9 cellular contexts compared by ENCODE assay signal in the genomic region with DNA sequence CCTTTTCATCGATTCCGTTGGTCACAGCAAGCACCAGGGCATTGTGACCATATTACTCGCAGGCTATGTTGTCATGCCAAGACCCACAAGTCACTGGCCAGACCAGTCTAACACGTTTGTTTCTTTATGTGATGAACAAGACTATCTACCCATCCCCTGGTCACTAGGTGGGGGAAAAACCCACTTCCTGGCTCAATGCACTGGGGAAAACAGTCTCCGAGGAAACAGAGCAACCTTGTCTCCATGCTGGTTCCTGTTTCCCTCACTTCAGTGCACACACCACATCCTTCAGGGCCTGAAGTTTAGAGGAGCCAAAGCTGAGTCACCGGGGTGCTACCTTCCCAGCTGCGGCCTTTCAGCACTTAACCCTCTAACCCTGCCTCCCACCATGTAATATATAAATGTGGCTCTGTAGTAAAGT. TPM values are rescaled to one million over a fixed set of nuclear protein-coding genes. Genes with fewer than 3 reads are reported as not detected.
DNase-seq lines count a peak whose midpoint lies in the region; ATAC-seq, FAIRE-seq and TF ChIP-seq lines count a peak whose summit lies in the region.
"Had no signal": no experiment of that assay in that cellular context is flagged by ENCODE, and none has a peak within 500 bp of the region (broad histone marks: within the 10 kb centered on the region; RNA-seq: fewer than 3 reads in every experiment).

No MANE protein-coding gene starts in this region.

- FAIRE-seq in small intestine (lab: Jason Lieb, UNC): no peak

- H3K27ac Mint-ChIP-seq in GM23338: peak overlapping the region; percentile 12
- no peak overlapping the region for H3K27ac Mint-ChIP-seq in activated CD4-positive, alpha-beta T cell treated with anti-CD3 and anti-CD28 coated beads, Interleukin-2, amount 10 ng/mL, durations not matched to agents 24 days and 14 days

- intact Hi-C loops in activated CD4-positive, alpha-beta T cell treated with anti-CD3 and anti-CD28 coated beads, Interleukin-2, amount 10 ng/mL, durations not matched to agents 24 days and 14 days (cut with micrococcal nuclease): no loop called here
- intact Hi-C loops in posterior vena cava (cut with DNase I): no loop called here

- 55 to 63% (median 58%) methylated on average over 7 of the region's 7 CpGs for WGBS in small intestine, 3 donors

- H2AFZ ChIP-seq in GM23338 (peak overlapping the region; percentile 64; the same call in 1 of the 2 replicates), Karpas-422 (ENCODE audit: low read length) (peak overlapping the region; percentile 40)

- H3K9ac ChIP-seq in Karpas-422 (ENCODE audit: low read length): no peak overlapping the region; the same call in 1 of the 2 replicates

- TF ChIP-seq CTCF in GM12865 (IDR thresholded peaks at IDR 0.05; ENCODE audit: insufficient read depth, low read depth, low read length, missing control alignments) (no peak), GM23338 (conservative IDR thresholded peaks at IDR 0.05; ENCODE audit: low read depth in 2 of 2) (no peak), epithelial cell of proximal tubule (conservative IDR thresholded peaks at IDR 0.05; ENCODE audit: low read depth, low read length) (peak; percentile 6)

- no peak overlapping the region for H3K4me3 Mint-ChIP-seq in GM23338
- H3K4me3 Mint-ChIP-seq in activated CD4-positive, alpha-beta T cell treated with anti-CD3 and anti-CD28 coated beads, Interleukin-2, amount 10 ng/mL, durations not matched to agents 24 days and 14 days: no peak overlapping the region

- H3K9me3 ChIP-seq in Karpas-422 (ENCODE audit: low read length) (no peaks in the 10 kb centered on the region), small intestine (ENCODE audit: control insufficient read depth, low read depth) (no peaks in the 10 kb centered on the region)

- H3K9me2 ChIP-seq in GM23338 (ENCODE audit: insufficient read depth): 0 out of 2 replicates have a peak, but pooled peaks cover 3% of the 10 kb centered on the region
- no peaks in the 10 kb centered on the region for H3K9me2 ChIP-seq in Karpas-422 (replicated peaks; ENCODE audit: insufficient read depth, low read length)

- no peaks in the 10 kb centered on the region for H3K9me3 Mint-ChIP-seq in GM23338
- no peaks in the 10 kb centered on the region for H3K9me3 Mint-ChIP-seq in activated CD4-positive, alpha-beta T cell treated with anti-CD3 and anti-CD28 coated beads, Interleukin-2, amount 10 ng/mL, durations not matched to agents 24 days and 14 days

- no peaks in the 10 kb centered on the region for H3K36me3 Mint-ChIP-seq in GM23338 (ENCODE audit: low read depth)
- no peaks in the 10 kb centered on the region for H3K36me3 Mint-ChIP-seq in activated CD4-positive, alpha-beta T cell treated with anti-CD3 and anti-CD28 coated beads, Interleukin-2, amount 10 ng/mL, durations not matched to agents 24 days and 14 days (ENCODE audit: low read depth)

- H3K4me2 ChIP-seq in GM23338 (no peak overlapping the region), Karpas-422 (ENCODE audit: low read depth, low read length, poor library complexity, severe bottlenecking) (peak overlapping the region; percentile 49)

- peak; percentile 31; the same call in 1 of the 3 replicates for ATAC-seq in GM23338

- H3K27me3 ChIP-seq in GM23338 (ENCODE audit: insufficient read depth) (no peaks in the 10 kb centered on the region), Karpas-422 (ENCODE audit: low read length) (no peaks in the 10 kb centered on the region), small intestine (ENCODE audit: control insufficient read depth in 2 of 2, insufficient read depth in 2 of 2, low read length in 2 of 2) (no peaks in the 10 kb centered on the region)

- H3F3A ChIP-seq in GM23338 (replicated peaks; ENCODE audit: low read depth): no peaks in the 10 kb centered on the region

- H3K4me1 ChIP-seq in GM23338 (ENCODE audit: insufficient read depth) (no peaks in the 10 kb centered on the region), Karpas-422 (ENCODE audit: low read length) (peaks cover 21% of the 10 kb centered on the region), small intestine (ENCODE audit: control insufficient read depth in 2 of 2, insufficient read depth in 1 of 2, low read depth in 1 of 2, low read length in 1 of 2) (no peaks in the 10 kb centered on the region)

- H3K79me2 ChIP-seq in GM23338 (replicated peaks; ENCODE audit: insufficient read depth) (no peaks in the 10 kb centered on the region), Karpas-422 (ENCODE audit: low read length) (no peaks in the 10 kb centered on the region)

- H3K4me3 ChIP-seq in GM12865 (ENCODE audit: low read depth, low read length) (no peak overlapping the region), GM23338 (no peak overlapping the region), Karpas-422 (ENCODE audit: low read length) (peak overlapping the region; percentile 1; the same call in 1 of the 2 replicates), epithelial cell of proximal tubule (ENCODE audit: low read depth, low read length) (peak overlapping the region; percentile 7), small intestine (ENCODE audit: low read depth in 1 of 2, low read length in 2 of 2) (no peak overlapping the region)

- peaks cover 5% of the 10 kb centered on the region for H3K4me1 Mint-ChIP-seq in GM23338
- H3K4me1 Mint-ChIP-seq in activated CD4-positive, alpha-beta T cell treated with anti-CD3 and anti-CD28 coated beads, Interleukin-2, amount 10 ng/mL, durations not matched to agents 24 days and 14 days: no peaks in the 10 kb centered on the region

- H4K20me1 ChIP-seq in GM23338 (replicated peaks; ENCODE audit: insufficient read depth) (no peaks in the 10 kb centered on the region), Karpas-422 (ENCODE audit: insufficient read depth, low read depth, low read length) (no peaks in the 10 kb centered on the region)

- DNase-seq in GM12865 (ENCODE audit: low read depth) (peak; percentile 88), GM23338 (ENCODE audit: low spot score) (peak; percentile 18), Karpas-422 (peak; percentile 91), epithelial cell of proximal tubule (ENCODE audit: low read depth) (peak; percentile 91), NCI-H774 (lab: John Stamatoyannopoulos, UW) (no peak), posterior vena cava (ENCODE audit: low spot score) (no peak), small intestine (no peak)
- DNase-seq in activated CD4-positive, alpha-beta T cell treated with anti-CD3 and anti-CD28 coated beads, Interleukin-2, amount 10 ng/mL, durations not matched to agents 24 days and 14 days: no peak

- H3K27ac ChIP-seq in GM23338 (ENCODE audit: low read depth) (no peak overlapping the region), Karpas-422 (ENCODE audit: low read length) (no peak overlapping the region; the same call in 1 of the 2 replicates), small intestine (ENCODE audit: low read depth in 1 of 2, low read length in 1 of 2) (no peak overlapping the region)

- H3K36me3 ChIP-seq in GM23338 (ENCODE audit: insufficient read depth) (no peaks in the 10 kb centered on the region), Karpas-422 (ENCODE audit: insufficient read depth, low read length) (no peaks in the 10 kb centered on the region), small intestine (ENCODE audit: control insufficient read depth in 2 of 2, insufficient read depth in 2 of 2, low read length in 2 of 2) (no peaks in the 10 kb centered on the region)

- H3K27me3 Mint-ChIP-seq in GM23338 (ENCODE audit: insufficient read depth, low read depth, poor library complexity): no peaks in the 10 kb centered on the region
- no peaks in the 10 kb centered on the region for H3K27me3 Mint-ChIP-seq in activated CD4-positive, alpha-beta T cell treated with anti-CD3 and anti-CD28 coated beads, Interleukin-2, amount 10 ng/mL, durations not matched to agents 24 days and 14 days

TF ChIP-seq in GM23338, 12 proteins besides CTCF, POLR2A, EP300 and RAD21 (continues in another document):
- TF ChIP-seq ZNF114 (CRISPR knock-in tag; IDR thresholded peaks at IDR 0.05) (no peak), ZNF331 (CRISPR knock-in tag; IDR thresholded peaks at IDR 0.05; ENCODE audit: low read depth) (no peak), EZH2phosphoT487 (IDR thresholded peaks at IDR 0.05; ENCODE audit: unreplicated experiment) (no peak), EZH2 (IDR thresholded peaks at IDR 0.05; ENCODE audit: low read depth, unreplicated experiment) (no peak), CREB1 (CRISPR knock-in tag; IDR thresholded peaks at IDR 0.05; ENCODE audit: low read depth) (no peak), POLR2AphosphoS5 (IDR thresholded peaks at IDR 0.05; ENCODE audit: low read depth) (no peak), NANOG (IDR thresholded peaks at IDR 0.05; ENCODE audit: borderline replicate concordance) (no peak), STAT1 (IDR thresholded peaks at IDR 0.05; ENCODE audit: unreplicated experiment) (no peak)
- TF ChIP-seq, protein P1, sequence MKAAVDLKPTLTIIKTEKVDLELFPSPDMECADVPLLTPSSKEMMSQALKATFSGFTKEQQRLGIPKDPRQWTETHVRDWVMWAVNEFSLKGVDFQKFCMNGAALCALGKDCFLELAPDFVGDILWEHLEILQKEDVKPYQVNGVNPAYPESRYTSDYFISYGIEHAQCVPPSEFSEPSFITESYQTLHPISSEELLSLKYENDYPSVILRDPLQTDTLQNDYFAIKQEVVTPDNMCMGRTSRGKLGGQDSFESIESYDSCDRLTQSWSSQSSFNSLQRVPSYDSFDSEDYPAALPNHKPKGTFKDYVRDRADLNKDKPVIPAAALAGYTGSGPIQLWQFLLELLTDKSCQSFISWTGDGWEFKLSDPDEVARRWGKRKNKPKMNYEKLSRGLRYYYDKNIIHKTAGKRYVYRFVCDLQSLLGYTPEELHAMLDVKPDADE (IDR thresholded peaks at IDR 0.05): no peak

RNA-seq across cellular contexts. Expression of a gene that starts 20.9 kb away (rescaled TPM):
- not detected in 2 replicates for total RNA-seq in GM23338 (2014; rRNA removed; shearing (Covaris generic))
- polyA plus RNA-seq in GM23338 (2016; fragmentation: Nextera tagmentation; extraction: Ambion mirVana): not detected in 2 replicates
- 0.04 TPM in 1 of 2 replicates, not detected in the other for total RNA-seq in Karpas-422 (2014; rRNA removed; shearing (Covaris generic); ENCODE audit: low replicate concordance)
- total RNA-seq in epithelial cell of proximal tubule: 0.14 TPM in 1 of 2 replicates, not detected in the other
- not detected in 2 replicates for total RNA-seq in activated CD4-positive, alpha-beta T cell treated with anti-CD3 and anti-CD28 coated beads, Interleukin-2, amount 10 ng/mL, durations not matched to agents 24 days and 14 days
- under 1 TPM; 0.05 to 0.19 TPM for total RNA-seq in posterior vena cava
- under 1 TPM in 1 of 3 donors, not detected in 2; 0.15 TPM for polyA plus RNA-seq in small intestine
- total RNA-seq: NCI-H460 had no signal

Comparison
In these comparisons a context has a peak if more than half of its experiments do, and no peak if none do; other contexts are left out.
1. DNase-seq: peak in GM12865 (single experiment), GM23338 (single experiment), Karpas-422 (single experiment) and epithelial cell of proximal tubule (single experiment); none in activated CD4-positive, alpha-beta T cell treated with anti-CD3 and anti-CD28 coated beads, Interleukin-2, amount 10 ng/mL, durations not matched to agents 24 days and 14 days (single experiment), NCI-H774 (single experiment), posterior vena cava (single experiment) and small intestine (single experiment).
2. H3K4me3 ChIP-seq: peak in Karpas-422 (single experiment) and epithelial cell of proximal tubule (single experiment); none in GM12865 (single experiment), GM23338 (single experiment) and small intestine (0 of 2).